Comparison of ENCODE assay signal across 20 cellular contexts in genomic region chr12:10624631-10625030, GRCh38. TPM values are rescaled to one million over a fixed set of nuclear protein-coding genes. Genes with fewer than 3 reads are reported as not detected.
"Had no signal": no experiment of that assay in that cellular context is flagged by ENCODE, and none has a peak within 500 bp of the region (broad histone marks: within the 10 kb centered on the region; RNA-seq: fewer than 3 reads in every experiment).

No MANE protein-coding gene starts in this region.

- H3K4me1 ChIP-seq: colonic mucosa, heart left ventricle, right atrium auricular region, sigmoid colon, suprapubic skin, thyroid gland, upper lobe of left lung, vagina had no signal

- H3K9me3 ChIP-seq: colonic mucosa, heart left ventricle, right atrium auricular region, sigmoid colon, suprapubic skin, thyroid gland, upper lobe of left lung, vagina had no signal

- H3K27ac ChIP-seq: colonic mucosa, heart left ventricle, right atrium auricular region, sigmoid colon, suprapubic skin, thyroid gland, upper lobe of left lung, vagina had no signal

- H3K27me3 ChIP-seq: colonic mucosa, right atrium auricular region, sigmoid colon, thyroid gland, upper lobe of left lung, vagina had no signal

- H3K4me3 ChIP-seq: colonic mucosa, heart left ventricle, right atrium auricular region, sigmoid colon, suprapubic skin, thyroid gland, upper lobe of left lung, vagina had no signal

- DNase-seq: colonic mucosa; effector CD4-positive, alpha-beta T cell; endodermal cell; heart left ventricle; hippocampal formation; left colon; mesendoderm; natural killer cell; sigmoid colon; small intestine; stimulated activated CD4-positive, alpha-beta T cell treated with anti-CD3 and anti-CD28 coated beads, Interleukin-2, amount 100 ng/mL, for 48 hours; stimulated activated naive CD4-positive, alpha-beta T cell treated with Interleukin-2 at 50 U/mL for 16 hours; thyroid gland; upper lobe of left lung had no signal

- H3K36me3 ChIP-seq: colonic mucosa, heart left ventricle, right atrium auricular region, sigmoid colon, suprapubic skin, thyroid gland, upper lobe of left lung, vagina had no signal

- FAIRE-seq: frontal cortex, small intestine had no signal

RNA-seq across cellular contexts. Expression of gene STYK1, which starts 49.2 kb away (rescaled TPM):
- total RNA-seq: fibroblast of lung, neural crest cell had no signal
